Comparison of ENCODE assay signal across 9 cellular contexts in the genomic region with DNA sequence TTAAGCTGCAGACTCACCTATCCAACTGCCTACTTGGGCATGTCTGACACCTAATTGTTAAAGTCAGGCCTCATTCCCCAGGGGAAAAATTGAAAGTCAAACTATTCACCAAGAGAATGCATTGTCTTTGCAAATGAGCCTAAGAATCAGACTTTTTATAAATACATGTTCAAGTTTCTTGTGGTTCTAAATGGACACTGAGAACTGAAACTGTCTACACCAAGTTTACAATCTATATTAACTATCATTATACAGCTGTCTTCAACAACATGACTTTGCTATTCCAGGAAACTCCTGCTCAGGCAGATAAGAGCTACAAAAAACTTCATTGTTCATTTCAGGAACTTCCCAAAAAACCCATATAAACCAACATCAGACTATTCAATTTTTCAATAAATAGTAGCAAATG. TPM values are rescaled to one million over a fixed set of nuclear protein-coding genes. Genes with fewer than 3 reads are reported as not detected.
DNase-seq lines count a peak whose midpoint lies in the region; ATAC-seq and TF ChIP-seq lines count a peak whose summit lies in the region.
"Had no signal": no experiment of that assay in that cellular context is flagged by ENCODE, and none has a peak within 500 bp of the region (broad histone marks: within the 10 kb centered on the region; RNA-seq: fewer than 3 reads in every experiment).

No MANE protein-coding gene starts in this region.

- peak; percentile 67 for DNase-seq in KBM-7
- DNase-seq in left colon = no peak
- DNase-seq in NCI-H1092 (lab: John Stamatoyannopoulos, UW) = no peak
- DNase-seq in cerebellar nuclear complex (lab: John Stamatoyannopoulos, UW) = no peak
- DNase-seq in NCI-H524 treated with DMSO at 0.1 percent for 48 hours (lab: John Stamatoyannopoulos, UW) = no peak
- DNase-seq: anterior cingulate cortex had no signal

- in situ Hi-C loops in KBM-7 (cut with MboI; ENCODE audit: low pct_unique_long_range_greater_than_20kb, low sequenced_read_pairs) = loop anchor here (25.0 kb wide), 1 partner anchor 314 kb away; no protein-coding TSS in a partner anchor

- intact Hi-C loops in left colon (cut with DNase I, micrococcal nuclease) = no loop called here

- ATAC-seq in GM18505 (IDR thresholded peaks at IDR 0.05; ENCODE audit: unreplicated experiment) (peak; percentile 55), GM21529 (IDR thresholded peaks at IDR 0.05; ENCODE audit: unreplicated experiment) (peak; percentile 62), left colon (peak; percentile 78), HG03045 (IDR thresholded peaks at IDR 0.05; ENCODE audit: unreplicated experiment) (no peak)

- TF ChIP-seq POLR2A in GM18505 (IDR thresholded peaks at IDR 0.05; ENCODE audit: borderline replicate concordance, extremely low read depth, insufficient read depth, insufficient read length) = no peak

RNA-seq across cellular contexts. Expression of gene CDK17, which starts 24.4 kb away (rescaled TPM):
- 10 to 100 TPM; 20.6 to 21.0 TPM for total RNA-seq in left colon
